In the genomic region with DNA sequence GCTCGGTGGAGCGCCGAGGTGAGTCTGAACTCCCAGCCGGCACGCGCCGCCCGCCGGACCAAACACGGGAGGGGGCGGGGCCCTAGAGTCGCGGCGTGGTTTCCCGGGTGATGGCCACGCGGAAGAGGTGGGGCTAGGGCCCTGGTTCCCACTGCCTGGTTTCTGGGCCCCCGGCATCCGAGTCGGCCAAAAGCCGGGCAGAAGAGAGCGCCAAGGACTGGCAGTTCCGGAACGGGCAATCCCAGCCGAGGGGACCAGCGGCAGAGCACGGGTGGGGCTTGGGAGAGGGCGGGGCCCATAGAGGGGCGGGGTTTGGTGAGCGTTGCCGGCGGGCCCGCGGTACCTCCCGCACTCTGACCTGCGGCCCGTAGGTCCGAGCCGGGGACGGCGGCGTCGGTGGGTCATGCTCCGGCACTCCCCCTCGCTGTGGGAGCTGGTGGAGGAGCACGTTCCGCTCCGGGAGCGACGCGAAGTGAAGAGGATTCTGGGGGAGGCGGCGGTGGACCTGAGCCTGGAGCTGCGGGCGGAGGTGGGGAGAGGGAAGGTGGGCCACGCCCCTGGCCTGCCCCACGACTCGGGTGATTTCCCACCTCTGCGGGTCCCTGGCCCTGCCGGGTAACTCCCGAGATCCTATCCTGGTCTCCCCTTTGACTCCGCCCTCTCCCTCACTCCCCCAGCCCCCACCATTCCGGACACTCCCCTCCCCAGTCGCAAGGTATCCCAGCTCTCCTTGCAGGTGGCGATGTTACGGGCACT, we compare ENCODE assay signal across 1 cellular context.
TF ChIP-seq lines count a peak whose summit lies in the region.

A gene (plus strand): TSS at position 124 of the 756 bp plus-strand sequence. CDS start 280 bp downstream, at position 404.

TF ChIP-seq in HepG2, 621 proteins besides CTCF, POLR2A, EP300 and RAD21 (continued from another document):
- TF ChIP-seq, protein P1, sequence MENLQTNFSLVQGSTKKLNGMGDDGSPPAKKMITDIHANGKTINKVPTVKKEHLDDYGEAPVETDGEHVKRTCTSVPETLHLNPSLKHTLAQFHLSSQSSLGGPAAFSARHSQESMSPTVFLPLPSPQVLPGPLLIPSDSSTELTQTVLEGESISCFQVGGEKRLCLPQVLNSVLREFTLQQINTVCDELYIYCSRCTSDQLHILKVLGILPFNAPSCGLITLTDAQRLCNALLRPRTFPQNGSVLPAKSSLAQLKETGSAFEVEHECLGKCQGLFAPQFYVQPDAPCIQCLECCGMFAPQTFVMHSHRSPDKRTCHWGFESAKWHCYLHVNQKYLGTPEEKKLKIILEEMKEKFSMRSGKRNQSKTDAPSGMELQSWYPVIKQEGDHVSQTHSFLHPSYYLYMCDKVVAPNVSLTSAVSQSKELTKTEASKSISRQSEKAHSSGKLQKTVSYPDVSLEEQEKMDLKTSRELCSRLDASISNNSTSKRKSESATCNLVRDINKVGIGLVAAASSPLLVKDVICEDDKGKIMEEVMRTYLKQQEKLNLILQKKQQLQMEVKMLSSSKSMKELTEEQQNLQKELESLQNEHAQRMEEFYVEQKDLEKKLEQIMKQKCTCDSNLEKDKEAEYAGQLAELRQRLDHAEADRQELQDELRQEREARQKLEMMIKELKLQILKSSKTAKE (CRISPR knock-in tag; IDR thresholded peaks at IDR 0.05; ENCODE audit: borderline replicate concordance), result peak; percentile 71
- no peak for TF ChIP-seq ZNF724P (CRISPR knock-in tag; IDR thresholded peaks at IDR 0.05; ENCODE audit: borderline replicate concordance)
- TF ChIP-seq ZSCAN21 (CRISPR knock-in tag; IDR thresholded peaks at IDR 0.05; ENCODE audit: borderline replicate concordance), result no peak; the same call in 1 of the 2 replicates
- no peak; the same call in 1 of the 2 replicates for TF ChIP-seq SIX4 (CRISPR knock-in tag; IDR thresholded peaks at IDR 0.05)
- TF ChIP-seq, protein P2, sequence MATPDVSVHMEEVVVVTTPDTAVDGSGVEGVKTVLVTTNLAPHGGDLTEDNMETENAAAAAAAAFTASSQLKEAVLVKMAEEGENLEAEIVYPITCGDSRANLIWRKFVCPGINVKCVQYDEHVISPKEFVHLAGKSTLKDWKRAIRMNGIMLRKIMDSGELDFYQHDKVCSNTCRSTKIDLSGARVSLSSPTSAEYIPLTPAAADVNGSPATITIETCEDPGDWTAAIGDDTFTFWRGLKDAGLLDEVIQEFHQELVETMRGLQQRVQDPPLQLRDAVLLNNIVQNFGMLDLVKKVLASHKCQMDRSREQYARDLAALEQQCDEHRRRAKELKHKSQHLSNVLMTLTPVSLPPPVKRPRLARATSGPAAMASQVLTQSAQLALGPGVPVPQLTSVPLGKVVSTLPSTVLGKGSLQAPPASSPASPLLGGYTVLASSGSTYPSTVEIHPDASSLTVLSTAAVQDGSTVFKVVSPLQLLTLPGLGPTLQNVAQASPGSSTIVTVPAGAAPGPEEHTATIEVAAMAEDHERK (CRISPR knock-in tag; IDR thresholded peaks at IDR 0.05; ENCODE audit: low read depth), result 0 out of 2 replicates have a peak, but pooled peaks have one; percentile 45
- TF ChIP-seq ZNF343 (CRISPR knock-in tag; IDR thresholded peaks at IDR 0.05), result peak; percentile 89; the same call in 1 of the 2 replicates
- TF ChIP-seq, protein P3, sequence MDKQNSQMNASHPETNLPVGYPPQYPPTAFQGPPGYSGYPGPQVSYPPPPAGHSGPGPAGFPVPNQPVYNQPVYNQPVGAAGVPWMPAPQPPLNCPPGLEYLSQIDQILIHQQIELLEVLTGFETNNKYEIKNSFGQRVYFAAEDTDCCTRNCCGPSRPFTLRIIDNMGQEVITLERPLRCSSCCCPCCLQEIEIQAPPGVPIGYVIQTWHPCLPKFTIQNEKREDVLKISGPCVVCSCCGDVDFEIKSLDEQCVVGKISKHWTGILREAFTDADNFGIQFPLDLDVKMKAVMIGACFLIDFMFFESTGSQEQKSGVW (CRISPR knock-in tag; IDR thresholded peaks at IDR 0.05; ENCODE audit: borderline replicate concordance), result no peak
- peak; percentile 46 for TF ChIP-seq POGZ (CRISPR knock-in tag; IDR thresholded peaks at IDR 0.05)
- TF ChIP-seq, protein P4, sequence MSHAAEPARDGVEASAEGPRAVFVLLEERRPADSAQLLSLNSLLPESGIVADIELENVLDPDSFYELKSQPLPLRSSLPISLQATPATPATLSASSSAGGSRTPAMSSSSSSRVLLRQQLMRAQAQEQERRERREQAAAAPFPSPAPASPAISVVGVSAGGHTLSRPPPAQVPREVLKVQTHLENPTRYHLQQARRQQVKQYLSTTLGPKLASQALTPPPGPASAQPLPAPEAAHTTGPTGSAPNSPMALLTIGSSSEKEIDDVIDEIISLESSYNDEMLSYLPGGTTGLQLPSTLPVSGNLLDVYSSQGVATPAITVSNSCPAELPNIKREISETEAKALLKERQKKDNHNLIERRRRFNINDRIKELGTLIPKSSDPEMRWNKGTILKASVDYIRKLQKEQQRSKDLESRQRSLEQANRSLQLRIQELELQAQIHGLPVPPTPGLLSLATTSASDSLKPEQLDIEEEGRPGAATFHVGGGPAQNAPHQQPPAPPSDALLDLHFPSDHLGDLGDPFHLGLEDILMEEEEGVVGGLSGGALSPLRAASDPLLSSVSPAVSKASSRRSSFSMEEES (CRISPR knock-in tag; IDR thresholded peaks at IDR 0.05), result 0 out of 2 replicates have a peak, but pooled peaks have one; percentile 12
- TF ChIP-seq KDM5B (CRISPR knock-in tag; IDR thresholded peaks at IDR 0.05; ENCODE audit: borderline replicate concordance), result peak; percentile 77
- TF ChIP-seq MAF1 (CRISPR knock-in tag; IDR thresholded peaks at IDR 0.05; ENCODE audit: borderline replicate concordance), result 0 out of 2 replicates have a peak, but pooled peaks have one; percentile 49
- peak; percentile 33; the same call in 1 of the 2 replicates for TF ChIP-seq JUNB (CRISPR knock-in tag; IDR thresholded peaks at IDR 0.05; ENCODE audit: borderline replicate concordance)
- TF ChIP-seq RBM39 (IDR thresholded peaks at IDR 0.05; ENCODE audit: low read depth, low read length, poor library complexity, severe bottlenecking), result peak; percentile 85
- TF ChIP-seq, protein P5, sequence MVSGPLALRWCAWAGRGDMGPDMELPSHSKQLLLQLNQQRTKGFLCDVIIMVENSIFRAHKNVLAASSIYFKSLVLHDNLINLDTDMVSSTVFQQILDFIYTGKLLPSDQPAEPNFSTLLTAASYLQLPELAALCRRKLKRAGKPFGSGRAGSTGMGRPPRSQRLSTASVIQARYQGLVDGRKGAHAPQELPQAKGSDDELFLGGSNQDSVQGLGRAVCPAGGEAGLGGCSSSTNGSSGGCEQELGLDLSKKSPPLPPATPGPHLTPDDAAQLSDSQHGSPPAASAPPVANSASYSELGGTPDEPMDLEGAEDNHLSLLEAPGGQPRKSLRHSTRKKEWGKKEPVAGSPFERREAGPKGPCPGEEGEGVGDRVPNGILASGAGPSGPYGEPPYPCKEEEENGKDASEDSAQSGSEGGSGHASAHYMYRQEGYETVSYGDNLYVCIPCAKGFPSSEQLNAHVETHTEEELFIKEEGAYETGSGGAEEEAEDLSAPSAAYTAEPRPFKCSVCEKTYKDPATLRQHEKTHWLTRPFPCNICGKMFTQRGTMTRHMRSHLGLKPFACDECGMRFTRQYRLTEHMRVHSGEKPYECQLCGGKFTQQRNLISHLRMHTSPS (CRISPR knock-in tag; IDR thresholded peaks at IDR 0.05; ENCODE audit: low read depth), result no peak
- TF ChIP-seq ZNF780A (CRISPR knock-in tag; IDR thresholded peaks at IDR 0.05), result 0 out of 2 replicates have a peak, but pooled peaks have one; percentile 27
- TF ChIP-seq, protein P6, sequence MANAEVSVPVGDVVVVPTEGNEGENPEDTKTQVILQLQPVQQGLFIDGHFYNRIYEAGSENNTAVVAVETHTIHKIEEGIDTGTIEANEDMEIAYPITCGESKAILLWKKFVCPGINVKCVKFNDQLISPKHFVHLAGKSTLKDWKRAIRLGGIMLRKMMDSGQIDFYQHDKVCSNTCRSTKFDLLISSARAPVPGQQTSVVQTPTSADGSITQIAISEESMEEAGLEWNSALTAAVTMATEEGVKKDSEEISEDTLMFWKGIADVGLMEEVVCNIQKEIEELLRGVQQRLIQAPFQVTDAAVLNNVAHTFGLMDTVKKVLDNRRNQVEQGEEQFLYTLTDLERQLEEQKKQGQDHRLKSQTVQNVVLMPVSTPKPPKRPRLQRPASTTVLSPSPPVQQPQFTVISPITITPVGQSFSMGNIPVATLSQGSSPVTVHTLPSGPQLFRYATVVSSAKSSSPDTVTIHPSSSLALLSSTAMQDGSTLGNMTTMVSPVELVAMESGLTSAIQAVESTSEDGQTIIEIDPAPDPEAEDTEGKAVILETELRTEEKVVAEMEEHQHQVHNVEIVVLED (CRISPR knock-in tag; IDR thresholded peaks at IDR 0.05; ENCODE audit: borderline replicate concordance), result peak; percentile 68
- TF ChIP-seq CBX2 (IDR thresholded peaks at IDR 0.05; ENCODE audit: low read depth, low read length), result no peak
- TF ChIP-seq CBX2 (CRISPR knock-in tag; IDR thresholded peaks at IDR 0.05; ENCODE audit: low read depth), result no peak
- 0 out of 2 replicates have a peak, but pooled peaks have one; percentile 28 for TF ChIP-seq KLF15 (CRISPR knock-in tag; IDR thresholded peaks at IDR 0.05; ENCODE audit: borderline replicate concordance)
- no peak for TF ChIP-seq ZNF260 (CRISPR knock-in tag; IDR thresholded peaks at IDR 0.05; ENCODE audit: borderline replicate concordance, low read depth)
- TF ChIP-seq, protein P7, sequence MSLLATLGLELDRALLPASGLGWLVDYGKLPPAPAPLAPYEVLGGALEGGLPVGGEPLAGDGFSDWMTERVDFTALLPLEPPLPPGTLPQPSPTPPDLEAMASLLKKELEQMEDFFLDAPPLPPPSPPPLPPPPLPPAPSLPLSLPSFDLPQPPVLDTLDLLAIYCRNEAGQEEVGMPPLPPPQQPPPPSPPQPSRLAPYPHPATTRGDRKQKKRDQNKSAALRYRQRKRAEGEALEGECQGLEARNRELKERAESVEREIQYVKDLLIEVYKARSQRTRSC (CRISPR knock-in tag; IDR thresholded peaks at IDR 0.05; ENCODE audit: low read depth), result 0 out of 2 replicates have a peak, but pooled peaks have one; percentile 81
- TF ChIP-seq MXI1 (IDR thresholded peaks at IDR 0.05; ENCODE audit: borderline replicate concordance, low read depth, low read length), result peak; percentile 85; the same call in 2 of the 3 replicates
- TF ChIP-seq CBX1 (IDR thresholded peaks at IDR 0.05; ENCODE audit: low read depth), result no peak
- TF ChIP-seq ZC3H13 (CRISPR knock-in tag; IDR thresholded peaks at IDR 0.05), result peak; percentile 80
- TF ChIP-seq, protein P8, sequence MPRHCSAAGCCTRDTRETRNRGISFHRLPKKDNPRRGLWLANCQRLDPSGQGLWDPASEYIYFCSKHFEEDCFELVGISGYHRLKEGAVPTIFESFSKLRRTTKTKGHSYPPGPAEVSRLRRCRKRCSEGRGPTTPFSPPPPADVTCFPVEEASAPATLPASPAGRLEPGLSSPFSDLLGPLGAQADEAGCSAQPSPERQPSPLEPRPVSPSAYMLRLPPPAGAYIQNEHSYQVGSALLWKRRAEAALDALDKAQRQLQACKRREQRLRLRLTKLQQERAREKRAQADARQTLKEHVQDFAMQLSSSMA (CRISPR knock-in tag; IDR thresholded peaks at IDR 0.05), result peak; percentile 57; the same call in 1 of the 2 replicates
- peak; percentile 77 for TF ChIP-seq THAP11 (CRISPR knock-in tag; IDR thresholded peaks at IDR 0.05)
- TF ChIP-seq PHF21A (CRISPR knock-in tag; IDR thresholded peaks at IDR 0.05), result peak; percentile 42; the same call in 1 of the 2 replicates
- 0 out of 2 replicates have a peak, but pooled peaks have one; percentile 31 for TF ChIP-seq ZFP36L1 (CRISPR knock-in tag; IDR thresholded peaks at IDR 0.05)
- TF ChIP-seq FOSL2 (CRISPR knock-in tag; IDR thresholded peaks at IDR 0.05), result 0 out of 2 replicates have a peak, but pooled peaks have one; percentile 14
- TF ChIP-seq, protein P9, sequence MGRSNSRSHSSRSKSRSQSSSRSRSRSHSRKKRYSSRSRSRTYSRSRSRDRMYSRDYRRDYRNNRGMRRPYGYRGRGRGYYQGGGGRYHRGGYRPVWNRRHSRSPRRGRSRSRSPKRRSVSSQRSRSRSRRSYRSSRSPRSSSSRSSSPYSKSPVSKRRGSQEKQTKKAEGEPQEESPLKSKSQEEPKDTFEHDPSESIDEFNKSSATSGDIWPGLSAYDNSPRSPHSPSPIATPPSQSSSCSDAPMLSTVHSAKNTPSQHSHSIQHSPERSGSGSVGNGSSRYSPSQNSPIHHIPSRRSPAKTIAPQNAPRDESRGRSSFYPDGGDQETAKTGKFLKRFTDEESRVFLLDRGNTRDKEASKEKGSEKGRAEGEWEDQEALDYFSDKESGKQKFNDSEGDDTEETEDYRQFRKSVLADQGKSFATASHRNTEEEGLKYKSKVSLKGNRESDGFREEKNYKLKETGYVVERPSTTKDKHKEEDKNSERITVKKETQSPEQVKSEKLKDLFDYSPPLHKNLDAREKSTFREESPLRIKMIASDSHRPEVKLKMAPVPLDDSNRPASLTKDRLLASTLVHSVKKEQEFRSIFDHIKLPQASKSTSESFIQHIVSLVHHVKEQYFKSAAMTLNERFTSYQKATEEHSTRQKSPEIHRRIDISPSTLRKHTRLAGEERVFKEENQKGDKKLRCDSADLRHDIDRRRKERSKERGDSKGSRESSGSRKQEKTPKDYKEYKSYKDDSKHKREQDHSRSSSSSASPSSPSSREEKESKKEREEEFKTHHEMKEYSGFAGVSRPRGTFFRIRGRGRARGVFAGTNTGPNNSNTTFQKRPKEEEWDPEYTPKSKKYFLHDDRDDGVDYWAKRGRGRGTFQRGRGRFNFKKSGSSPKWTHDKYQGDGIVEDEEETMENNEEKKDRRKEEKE (IDR thresholded peaks at IDR 0.05), result no peak
- no peak for TF ChIP-seq ATAD3A (CRISPR knock-in tag; IDR thresholded peaks at IDR 0.05)
- TF ChIP-seq GZF1 (CRISPR knock-in tag; IDR thresholded peaks at IDR 0.05), result 0 out of 2 replicates have a peak, but pooled peaks have one; percentile 50
- TF ChIP-seq, protein P10, sequence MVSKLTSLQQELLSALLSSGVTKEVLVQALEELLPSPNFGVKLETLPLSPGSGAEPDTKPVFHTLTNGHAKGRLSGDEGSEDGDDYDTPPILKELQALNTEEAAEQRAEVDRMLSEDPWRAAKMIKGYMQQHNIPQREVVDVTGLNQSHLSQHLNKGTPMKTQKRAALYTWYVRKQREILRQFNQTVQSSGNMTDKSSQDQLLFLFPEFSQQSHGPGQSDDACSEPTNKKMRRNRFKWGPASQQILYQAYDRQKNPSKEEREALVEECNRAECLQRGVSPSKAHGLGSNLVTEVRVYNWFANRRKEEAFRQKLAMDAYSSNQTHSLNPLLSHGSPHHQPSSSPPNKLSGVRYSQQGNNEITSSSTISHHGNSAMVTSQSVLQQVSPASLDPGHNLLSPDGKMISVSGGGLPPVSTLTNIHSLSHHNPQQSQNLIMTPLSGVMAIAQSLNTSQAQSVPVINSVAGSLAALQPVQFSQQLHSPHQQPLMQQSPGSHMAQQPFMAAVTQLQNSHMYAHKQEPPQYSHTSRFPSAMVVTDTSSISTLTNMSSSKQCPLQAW (CRISPR knock-in tag; IDR thresholded peaks at IDR 0.05), result peak; percentile 82
